ENCODE assay signal across 9 cellular contexts in the genomic region with DNA sequence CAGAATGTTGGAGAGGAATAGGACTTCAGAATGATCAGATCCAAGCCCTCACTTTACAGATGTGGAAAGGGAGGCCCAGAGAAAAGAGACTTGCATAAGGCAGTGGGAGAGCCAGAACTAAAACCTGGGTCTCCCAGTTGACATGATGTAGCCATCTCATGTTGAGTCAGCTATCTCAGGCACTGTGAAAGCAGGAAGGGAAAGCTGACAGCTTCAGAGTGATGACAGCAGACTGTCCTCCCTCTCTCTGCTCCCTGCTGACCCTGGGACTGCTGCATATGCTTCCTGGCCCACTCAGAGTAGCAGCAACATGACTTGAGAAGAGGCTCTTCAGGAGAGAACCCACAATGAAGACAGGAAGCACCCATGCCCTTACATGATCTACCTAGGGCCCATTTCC. TPM values are rescaled to one million over a fixed set of nuclear protein-coding genes. Genes with fewer than 3 reads are reported as not detected.
A peak's percentile ranks its signal among the peaks of the same experiment; 100 is the strongest.
DNase-seq lines count a peak whose midpoint lies in the region; ATAC-seq lines count a peak whose summit lies in the region.
"Had no signal": no experiment of that assay in that cellular context is flagged by ENCODE, and none has a peak within 500 bp of the region (broad histone marks: within the 10 kb centered on the region; RNA-seq: fewer than 3 reads in every experiment).

No MANE protein-coding gene starts in this region.

- DNase-seq in left ventricle myocardium superior (no peak), dermis blood vessel endothelial cell (no peak), SKM-1 treated with dmso at 0.1 percent for 144 hours (lab: John Stamatoyannopoulos, UW; ENCODE audit: unreplicated experiment) (no peak), HuH-7 (ENCODE audit: low spot score) (no peak), NCI-H2171 treated with DMSO at 0.1 percent for 48 hours (lab: John Stamatoyannopoulos, UW) (no peak)
- DNase-seq: activated T-cell treated with anti-CD3 and anti-CD28 coated beads, Interleukin-2, amount 50 U/mL, for 1 hour had no signal

- intact Hi-C loops in left ventricle myocardium superior (cut with micrococcal nuclease) = no loop called here

- ATAC-seq in GM18867 (IDR thresholded peaks at IDR 0.05; ENCODE audit: unreplicated experiment) = peak; percentile 86
- peak; percentile 94 for ATAC-seq in GM21528 (IDR thresholded peaks at IDR 0.05; ENCODE audit: low FRiP score, unreplicated experiment)
- peak; percentile 89 for ATAC-seq in HG03342 (IDR thresholded peaks at IDR 0.05; ENCODE audit: unreplicated experiment)
- ATAC-seq in left ventricle myocardium superior = peak; percentile 85

RNA-seq across cellular contexts. Expression of a gene that starts 14.7 kb away (rescaled TPM):
- total RNA-seq in left ventricle myocardium superior (18.2 TPM), dermis blood vessel endothelial cell (0.51 and 0.56 TPM in 2 replicates)

Comparison
In these comparisons a context has a peak if more than half of its experiments do, and no peak if none do; other contexts are left out.
1. RNA of a gene that starts 14.7 kb away (total RNA-seq): 18.2 TPM in left ventricle myocardium superior (single experiment); 0.51 to 0.56 TPM in dermis blood vessel endothelial cell; every median in the first group is over 10 times any median in the second.
2. Peak in every context shown above with its lines, with median percentiles within 50 percentile points of each other: ATAC-seq.